1 cellular context compared by ENCODE assay signal in the genomic region with DNA sequence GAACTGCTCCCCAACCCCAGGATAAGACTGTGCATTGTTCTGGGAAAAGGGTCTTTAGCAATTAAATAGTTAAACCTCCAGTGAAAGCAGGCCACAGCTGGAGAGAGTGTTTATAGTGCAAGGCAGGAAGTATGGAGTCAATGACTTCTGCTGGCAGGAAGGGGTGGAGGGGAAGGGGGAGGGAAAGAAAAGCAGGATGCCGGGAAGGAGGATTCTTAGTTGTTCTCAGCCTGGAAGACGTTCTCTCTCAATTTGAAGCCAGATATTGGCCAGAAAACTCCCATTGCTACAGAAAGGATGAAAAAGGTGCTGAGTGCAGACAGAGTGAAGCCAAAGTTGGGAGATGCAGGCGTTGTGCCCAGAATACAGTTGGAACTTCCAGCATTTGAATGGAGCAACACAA.
TF ChIP-seq lines count a peak whose summit lies in the region.

No MANE protein-coding gene starts in this region.

TF ChIP-seq in HEK293, 187 proteins besides CTCF, POLR2A, EP300 and RAD21 (continued from another document and continues in another):
- TF ChIP-seq, protein P1, sequence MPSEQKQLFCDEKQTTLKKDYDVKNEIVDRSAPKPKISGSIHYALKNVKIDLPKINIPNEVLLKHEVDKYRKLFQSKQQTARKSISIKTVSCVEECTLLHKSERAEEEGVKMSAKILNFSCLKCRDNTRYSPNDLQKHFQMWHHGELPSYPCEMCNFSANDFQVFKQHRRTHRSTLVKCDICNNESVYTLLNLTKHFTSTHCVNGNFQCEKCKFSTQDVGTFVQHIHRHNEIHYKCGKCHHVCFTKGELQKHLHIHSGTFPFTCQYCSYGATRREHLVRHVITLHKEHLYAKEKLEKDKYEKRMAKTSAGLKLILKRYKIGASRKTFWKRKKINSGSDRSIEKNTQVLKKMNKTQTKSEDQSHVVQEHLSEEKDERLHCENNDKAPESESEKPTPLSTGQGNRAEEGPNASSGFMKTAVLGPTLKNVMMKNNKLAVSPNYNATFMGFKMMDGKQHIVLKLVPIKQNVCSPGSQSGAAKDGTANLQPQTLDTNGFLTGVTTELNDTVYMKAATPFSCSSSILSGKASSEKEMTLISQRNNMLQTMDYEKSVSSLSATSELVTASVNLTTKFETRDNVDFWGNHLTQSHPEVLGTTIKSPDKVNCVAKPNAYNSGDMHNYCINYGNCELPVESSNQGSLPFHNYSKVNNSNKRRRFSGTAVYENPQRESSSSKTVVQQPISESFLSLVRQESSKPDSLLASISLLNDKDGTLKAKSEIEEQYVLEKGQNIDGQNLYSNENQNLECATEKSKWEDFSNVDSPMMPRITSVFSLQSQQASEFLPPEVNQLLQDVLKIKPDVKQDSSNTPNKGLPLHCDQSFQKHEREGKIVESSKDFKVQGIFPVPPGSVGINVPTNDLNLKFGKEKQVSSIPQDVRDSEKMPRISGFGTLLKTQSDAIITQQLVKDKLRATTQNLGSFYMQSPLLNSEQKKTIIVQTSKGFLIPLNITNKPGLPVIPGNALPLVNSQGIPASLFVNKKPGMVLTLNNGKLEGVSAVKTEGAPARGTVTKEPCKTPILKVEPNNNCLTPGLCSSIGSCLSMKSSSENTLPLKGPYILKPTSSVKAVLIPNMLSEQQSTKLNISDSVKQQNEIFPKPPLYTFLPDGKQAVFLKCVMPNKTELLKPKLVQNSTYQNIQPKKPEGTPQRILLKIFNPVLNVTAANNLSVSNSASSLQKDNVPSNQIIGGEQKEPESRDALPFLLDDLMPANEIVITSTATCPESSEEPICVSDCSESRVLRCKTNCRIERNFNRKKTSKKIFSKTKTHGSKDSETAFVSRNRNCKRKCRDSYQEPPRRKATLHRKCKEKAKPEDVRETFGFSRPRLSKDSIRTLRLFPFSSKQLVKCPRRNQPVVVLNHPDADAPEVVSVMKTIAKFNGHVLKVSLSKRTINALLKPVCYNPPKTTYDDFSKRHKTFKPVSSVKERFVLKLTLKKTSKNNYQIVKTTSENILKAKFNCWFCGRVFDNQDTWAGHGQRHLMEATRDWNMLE (tag by site-specific recombination; conservative IDR thresholded peaks at IDR 0.05; ENCODE audit: low read depth) = peak; percentile 70
- TF ChIP-seq, protein P2, sequence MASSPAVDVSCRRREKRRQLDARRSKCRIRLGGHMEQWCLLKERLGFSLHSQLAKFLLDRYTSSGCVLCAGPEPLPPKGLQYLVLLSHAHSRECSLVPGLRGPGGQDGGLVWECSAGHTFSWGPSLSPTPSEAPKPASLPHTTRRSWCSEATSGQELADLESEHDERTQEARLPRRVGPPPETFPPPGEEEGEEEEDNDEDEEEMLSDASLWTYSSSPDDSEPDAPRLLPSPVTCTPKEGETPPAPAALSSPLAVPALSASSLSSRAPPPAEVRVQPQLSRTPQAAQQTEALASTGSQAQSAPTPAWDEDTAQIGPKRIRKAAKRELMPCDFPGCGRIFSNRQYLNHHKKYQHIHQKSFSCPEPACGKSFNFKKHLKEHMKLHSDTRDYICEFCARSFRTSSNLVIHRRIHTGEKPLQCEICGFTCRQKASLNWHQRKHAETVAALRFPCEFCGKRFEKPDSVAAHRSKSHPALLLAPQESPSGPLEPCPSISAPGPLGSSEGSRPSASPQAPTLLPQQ (tag by site-specific recombination; IDR thresholded peaks at IDR 0.05) = no peak
- 0 out of 2 replicates have a peak, but pooled peaks have one; percentile 27 for TF ChIP-seq ZNF660 (tag by site-specific recombination; IDR thresholded peaks at IDR 0.05)
- TF ChIP-seq ZFP37 (tag by site-specific recombination; IDR thresholded peaks at IDR 0.05) = peak; percentile 19; the same call in 1 of the 2 replicates
- no peak for TF ChIP-seq ZNF549 (tag by site-specific recombination; IDR thresholded peaks at IDR 0.05)
- no peak for TF ChIP-seq KLF8 (tag by site-specific recombination; IDR thresholded peaks at IDR 0.05)
- TF ChIP-seq ZBTB7A (tag by site-specific recombination; IDR thresholded peaks at IDR 0.05; ENCODE audit: low read depth) = no peak
- TF ChIP-seq, protein P3, sequence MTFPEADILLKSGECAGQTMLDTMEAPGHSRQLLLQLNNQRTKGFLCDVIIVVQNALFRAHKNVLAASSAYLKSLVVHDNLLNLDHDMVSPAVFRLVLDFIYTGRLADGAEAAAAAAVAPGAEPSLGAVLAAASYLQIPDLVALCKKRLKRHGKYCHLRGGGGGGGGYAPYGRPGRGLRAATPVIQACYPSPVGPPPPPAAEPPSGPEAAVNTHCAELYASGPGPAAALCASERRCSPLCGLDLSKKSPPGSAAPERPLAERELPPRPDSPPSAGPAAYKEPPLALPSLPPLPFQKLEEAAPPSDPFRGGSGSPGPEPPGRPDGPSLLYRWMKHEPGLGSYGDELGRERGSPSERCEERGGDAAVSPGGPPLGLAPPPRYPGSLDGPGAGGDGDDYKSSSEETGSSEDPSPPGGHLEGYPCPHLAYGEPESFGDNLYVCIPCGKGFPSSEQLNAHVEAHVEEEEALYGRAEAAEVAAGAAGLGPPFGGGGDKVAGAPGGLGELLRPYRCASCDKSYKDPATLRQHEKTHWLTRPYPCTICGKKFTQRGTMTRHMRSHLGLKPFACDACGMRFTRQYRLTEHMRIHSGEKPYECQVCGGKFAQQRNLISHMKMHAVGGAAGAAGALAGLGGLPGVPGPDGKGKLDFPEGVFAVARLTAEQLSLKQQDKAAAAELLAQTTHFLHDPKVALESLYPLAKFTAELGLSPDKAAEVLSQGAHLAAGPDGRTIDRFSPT (tag by site-specific recombination; IDR thresholded peaks at IDR 0.05) = no peak
- peak; percentile 58; the same call in 1 of the 2 replicates for TF ChIP-seq PRDM1 (tag by site-specific recombination; IDR thresholded peaks at IDR 0.05)
- no peak for TF ChIP-seq ZNF155 (tag by site-specific recombination; IDR thresholded peaks at IDR 0.05)
- TF ChIP-seq ZNF214 (tag by site-specific recombination; IDR thresholded peaks at IDR 0.05; ENCODE audit: borderline replicate concordance) = no peak
- no peak for TF ChIP-seq ZNF175 (tag by site-specific recombination; IDR thresholded peaks at IDR 0.05)
- TF ChIP-seq YY1 (tag by site-specific recombination; IDR thresholded peaks at IDR 0.05) = 0 out of 2 replicates have a peak, but pooled peaks have one; percentile 21
- TF ChIP-seq, protein P4, sequence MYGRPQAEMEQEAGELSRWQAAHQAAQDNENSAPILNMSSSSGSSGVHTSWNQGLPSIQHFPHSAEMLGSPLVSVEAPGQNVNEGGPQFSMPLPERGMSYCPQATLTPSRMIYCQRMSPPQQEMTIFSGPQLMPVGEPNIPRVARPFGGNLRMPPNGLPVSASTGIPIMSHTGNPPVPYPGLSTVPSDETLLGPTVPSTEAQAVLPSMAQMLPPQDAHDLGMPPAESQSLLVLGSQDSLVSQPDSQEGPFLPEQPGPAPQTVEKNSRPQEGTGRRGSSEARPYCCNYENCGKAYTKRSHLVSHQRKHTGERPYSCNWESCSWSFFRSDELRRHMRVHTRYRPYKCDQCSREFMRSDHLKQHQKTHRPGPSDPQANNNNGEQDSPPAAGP (tag by site-specific recombination; IDR thresholded peaks at IDR 0.05) = no peak
- TF ChIP-seq, protein P5, sequence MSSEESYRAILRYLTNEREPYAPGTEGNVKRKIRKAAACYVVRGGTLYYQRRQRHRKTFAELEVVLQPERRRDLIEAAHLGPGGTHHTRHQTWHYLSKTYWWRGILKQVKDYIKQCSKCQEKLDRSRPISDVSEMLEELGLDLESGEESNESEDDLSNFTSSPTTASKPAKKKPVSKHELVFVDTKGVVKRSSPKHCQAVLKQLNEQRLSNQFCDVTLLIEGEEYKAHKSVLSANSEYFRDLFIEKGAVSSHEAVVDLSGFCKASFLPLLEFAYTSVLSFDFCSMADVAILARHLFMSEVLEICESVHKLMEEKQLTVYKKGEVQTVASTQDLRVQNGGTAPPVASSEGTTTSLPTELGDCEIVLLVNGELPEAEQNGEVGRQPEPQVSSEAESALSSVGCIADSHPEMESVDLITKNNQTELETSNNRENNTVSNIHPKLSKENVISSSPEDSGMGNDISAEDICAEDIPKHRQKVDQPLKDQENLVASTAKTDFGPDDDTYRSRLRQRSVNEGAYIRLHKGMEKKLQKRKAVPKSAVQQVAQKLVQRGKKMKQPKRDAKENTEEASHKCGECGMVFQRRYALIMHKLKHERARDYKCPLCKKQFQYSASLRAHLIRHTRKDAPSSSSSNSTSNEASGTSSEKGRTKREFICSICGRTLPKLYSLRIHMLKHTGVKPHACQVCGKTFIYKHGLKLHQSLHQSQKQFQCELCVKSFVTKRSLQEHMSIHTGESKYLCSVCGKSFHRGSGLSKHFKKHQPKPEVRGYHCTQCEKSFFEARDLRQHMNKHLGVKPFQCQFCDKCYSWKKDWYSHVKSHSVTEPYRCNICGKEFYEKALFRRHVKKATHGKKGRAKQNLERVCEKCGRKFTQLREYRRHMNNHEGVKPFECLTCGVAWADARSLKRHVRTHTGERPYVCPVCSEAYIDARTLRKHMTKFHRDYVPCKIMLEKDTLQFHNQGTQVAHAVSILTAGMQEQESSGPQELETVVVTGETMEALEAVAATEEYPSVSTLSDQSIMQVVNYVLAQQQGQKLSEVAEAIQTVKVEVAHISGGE (tag by site-specific recombination; conservative IDR thresholded peaks at IDR 0.05; ENCODE audit: low read depth) = no peak
- TF ChIP-seq ZNF23 (tag by site-specific recombination; IDR thresholded peaks at IDR 0.05; ENCODE audit: borderline replicate concordance) = no peak
- no peak for TF ChIP-seq GLIS2 (tag by site-specific recombination; IDR thresholded peaks at IDR 0.05)
- TF ChIP-seq, protein P6, sequence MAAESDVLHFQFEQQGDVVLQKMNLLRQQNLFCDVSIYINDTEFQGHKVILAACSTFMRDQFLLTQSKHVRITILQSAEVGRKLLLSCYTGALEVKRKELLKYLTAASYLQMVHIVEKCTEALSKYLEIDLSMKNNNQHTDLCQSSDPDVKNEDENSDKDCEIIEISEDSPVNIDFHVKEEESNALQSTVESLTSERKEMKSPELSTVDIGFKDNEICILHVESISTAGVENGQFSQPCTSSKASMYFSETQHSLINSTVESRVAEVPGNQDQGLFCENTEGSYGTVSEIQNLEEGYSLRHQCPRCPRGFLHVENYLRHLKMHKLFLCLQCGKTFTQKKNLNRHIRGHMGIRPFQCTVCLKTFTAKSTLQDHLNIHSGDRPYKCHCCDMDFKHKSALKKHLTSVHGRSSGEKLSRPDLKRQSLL (tag by site-specific recombination; IDR thresholded peaks at IDR 0.05) = no peak
- TF ChIP-seq, protein P7, sequence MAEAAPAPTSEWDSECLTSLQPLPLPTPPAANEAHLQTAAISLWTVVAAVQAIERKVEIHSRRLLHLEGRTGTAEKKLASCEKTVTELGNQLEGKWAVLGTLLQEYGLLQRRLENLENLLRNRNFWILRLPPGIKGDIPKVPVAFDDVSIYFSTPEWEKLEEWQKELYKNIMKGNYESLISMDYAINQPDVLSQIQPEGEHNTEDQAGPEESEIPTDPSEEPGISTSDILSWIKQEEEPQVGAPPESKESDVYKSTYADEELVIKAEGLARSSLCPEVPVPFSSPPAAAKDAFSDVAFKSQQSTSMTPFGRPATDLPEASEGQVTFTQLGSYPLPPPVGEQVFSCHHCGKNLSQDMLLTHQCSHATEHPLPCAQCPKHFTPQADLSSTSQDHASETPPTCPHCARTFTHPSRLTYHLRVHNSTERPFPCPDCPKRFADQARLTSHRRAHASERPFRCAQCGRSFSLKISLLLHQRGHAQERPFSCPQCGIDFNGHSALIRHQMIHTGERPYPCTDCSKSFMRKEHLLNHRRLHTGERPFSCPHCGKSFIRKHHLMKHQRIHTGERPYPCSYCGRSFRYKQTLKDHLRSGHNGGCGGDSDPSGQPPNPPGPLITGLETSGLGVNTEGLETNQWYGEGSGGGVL (tag by site-specific recombination; IDR thresholded peaks at IDR 0.05) = peak; percentile 14; the same call in 1 of the 2 replicates
- no peak for TF ChIP-seq ZNF544 (tag by site-specific recombination; IDR thresholded peaks at IDR 0.05)
- 0 out of 2 replicates have a peak, but pooled peaks have one; percentile 16 for TF ChIP-seq ZXDB (tag by site-specific recombination; IDR thresholded peaks at IDR 0.05)
- TF ChIP-seq, protein P8, sequence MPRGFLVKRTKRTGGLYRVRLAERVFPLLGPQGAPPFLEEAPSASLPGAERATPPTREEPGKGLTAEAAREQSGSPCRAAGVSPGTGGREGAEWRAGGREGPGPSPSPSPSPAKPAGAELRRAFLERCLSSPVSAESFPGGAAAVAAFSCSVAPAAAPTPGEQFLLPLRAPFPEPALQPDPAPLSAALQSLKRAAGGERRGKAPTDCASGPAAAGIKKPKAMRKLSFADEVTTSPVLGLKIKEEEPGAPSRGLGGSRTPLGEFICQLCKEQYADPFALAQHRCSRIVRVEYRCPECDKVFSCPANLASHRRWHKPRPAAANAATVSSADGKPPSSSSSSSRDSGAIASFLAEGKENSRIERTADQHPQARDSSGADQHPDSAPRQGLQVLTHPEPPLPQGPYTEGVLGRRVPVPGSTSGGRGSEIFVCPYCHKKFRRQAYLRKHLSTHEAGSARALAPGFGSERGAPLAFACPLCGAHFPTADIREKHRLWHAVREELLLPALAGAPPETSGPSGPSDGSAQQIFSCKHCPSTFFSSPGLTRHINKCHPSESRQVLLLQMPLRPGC (tag by site-specific recombination; IDR thresholded peaks at IDR 0.05) = no peak
- no peak for TF ChIP-seq ZNF184 (tag by site-specific recombination; IDR thresholded peaks at IDR 0.05)
- 0 out of 2 replicates have a peak, but pooled peaks have one; percentile 18 for TF ChIP-seq ZNF341 (tag by site-specific recombination; IDR thresholded peaks at IDR 0.05; ENCODE audit: low read depth)
- no peak for TF ChIP-seq ZEB2 (tag by site-specific recombination; IDR thresholded peaks at IDR 0.05)
- TF ChIP-seq MZF1 (tag by site-specific recombination; IDR thresholded peaks at IDR 0.05; ENCODE audit: borderline replicate concordance) = 0 out of 2 replicates have a peak, but pooled peaks have one; percentile 17
- TF ChIP-seq ZIC2 (tag by site-specific recombination; IDR thresholded peaks at IDR 0.05) = peak; percentile 29; the same call in 1 of the 2 replicates
- TF ChIP-seq, protein P9, sequence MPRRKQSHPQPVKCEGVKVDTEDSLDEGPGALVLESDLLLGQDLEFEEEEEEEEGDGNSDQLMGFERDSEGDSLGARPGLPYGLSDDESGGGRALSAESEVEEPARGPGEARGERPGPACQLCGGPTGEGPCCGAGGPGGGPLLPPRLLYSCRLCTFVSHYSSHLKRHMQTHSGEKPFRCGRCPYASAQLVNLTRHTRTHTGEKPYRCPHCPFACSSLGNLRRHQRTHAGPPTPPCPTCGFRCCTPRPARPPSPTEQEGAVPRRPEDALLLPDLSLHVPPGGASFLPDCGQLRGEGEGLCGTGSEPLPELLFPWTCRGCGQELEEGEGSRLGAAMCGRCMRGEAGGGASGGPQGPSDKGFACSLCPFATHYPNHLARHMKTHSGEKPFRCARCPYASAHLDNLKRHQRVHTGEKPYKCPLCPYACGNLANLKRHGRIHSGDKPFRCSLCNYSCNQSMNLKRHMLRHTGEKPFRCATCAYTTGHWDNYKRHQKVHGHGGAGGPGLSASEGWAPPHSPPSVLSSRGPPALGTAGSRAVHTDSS (tag by site-specific recombination; IDR thresholded peaks at IDR 0.05) = no peak
- no peak for TF ChIP-seq ZNF777 (tag by site-specific recombination; IDR thresholded peaks at IDR 0.05; ENCODE audit: borderline replicate concordance)
- no peak for TF ChIP-seq ZNF776 (tag by site-specific recombination; IDR thresholded peaks at IDR 0.05; ENCODE audit: borderline replicate concordance)
